Comparison of ENCODE assay signal across 21 cellular contexts in the genomic region with DNA sequence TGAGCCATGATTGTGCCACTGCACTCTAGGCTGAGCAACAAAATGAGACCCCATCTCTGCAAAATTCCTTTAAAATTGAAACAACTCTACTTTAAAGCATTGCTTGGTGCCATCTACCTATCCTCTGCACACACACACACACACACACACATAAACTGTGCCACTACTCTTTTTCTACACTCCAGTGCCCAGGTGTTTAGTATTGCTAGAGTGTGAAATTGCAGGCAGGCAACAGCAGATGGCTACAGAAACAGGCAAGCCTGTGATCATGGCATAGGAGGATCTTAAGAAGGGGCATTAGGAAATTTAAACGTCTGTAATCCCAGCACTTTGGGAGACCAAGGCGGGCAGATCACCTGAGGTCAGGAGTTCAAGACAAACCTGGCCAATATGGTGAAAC. TPM values are rescaled to one million over a fixed set of nuclear protein-coding genes. Genes with fewer than 3 reads are reported as not detected.
DNase-seq lines count a peak whose midpoint lies in the region; ATAC-seq and TF ChIP-seq lines count a peak whose summit lies in the region.
"Had no signal": no experiment of that assay in that cellular context is flagged by ENCODE, and none has a peak within 500 bp of the region (broad histone marks: within the 10 kb centered on the region; RNA-seq: fewer than 3 reads in every experiment).

No MANE protein-coding gene starts in this region.

- peaks cover 11% of the 10 kb centered on the region for H3K36me3 Mint-ChIP-seq in T-helper 17 cell (ENCODE audit: low read depth)
- peaks cover 7% of the 10 kb centered on the region for H3K36me3 Mint-ChIP-seq in stimulated activated memory B cell treated with anti-CD40 and anti-IgM and Interleukin-4, amounts not matched to agents 10 μg/mL and 1 μg/mL and 100 μg/mL, for 72 hours

- H3K27ac Mint-ChIP-seq in T-helper 17 cell: peak overlapping the region; percentile 88
- peak overlapping the region; percentile 41 for H3K27ac Mint-ChIP-seq in stimulated activated memory B cell treated with anti-CD40 and anti-IgM and Interleukin-4, amounts not matched to agents 10 μg/mL and 1 μg/mL and 100 μg/mL, for 72 hours

- TF ChIP-seq CTCF in lower leg skin (IDR thresholded peaks at IDR 0.05): no peak

- no peak for ATAC-seq in T-helper 17 cell
- ATAC-seq in stimulated activated memory B cell treated with anti-CD40 and anti-IgM and Interleukin-4, amounts not matched to agents 10 μg/mL and 1 μg/mL and 100 μg/mL, for 72 hours: no peak

- H3K9me3 ChIP-seq in T-helper 17 cell (ENCODE audit: control insufficient read depth, low read length, poor library complexity, severe bottlenecking): no peaks in the 10 kb centered on the region
- H3K9me3 ChIP-seq: BLaER1, Caco-2, SK-N-SH had no signal

- no peak overlapping the region for H3K4me3 ChIP-seq in lower leg skin (ENCODE audit: low read depth, poor library complexity, severe bottlenecking)
- H3K4me3 ChIP-seq: BLaER1 had no signal

- H3K9me3 Mint-ChIP-seq in stimulated activated memory B cell treated with anti-CD40 and anti-IgM and Interleukin-4, amounts not matched to agents 10 μg/mL and 1 μg/mL and 100 μg/mL, for 72 hours: no peaks in the 10 kb centered on the region
- H3K9me3 Mint-ChIP-seq: CD4-positive, CD25-positive, alpha-beta regulatory T cell had no signal

- intact Hi-C loops in lower leg skin (cut with DNase I; ENCODE audit: low total_unique reads): no loop called here

- DNase-seq in NCI-H524 (lab: John Stamatoyannopoulos, UW): peak; percentile 27 to 71
- DNase-seq in NCI-H524 treated with DMSO at 0.1 percent for 48 hours (lab: John Stamatoyannopoulos, UW): no peak
- DNase-seq in T-helper 17 cell: no peak
- DNase-seq in left kidney (ENCODE audit: low read depth, low spot score): peak; percentile 84
- no peak for DNase-seq in GF-D8 (lab: John Stamatoyannopoulos, UW)
- DNase-seq in lower leg skin (ENCODE audit: low spot score in 2 of 2): no peak
- no peak for DNase-seq in putamen (ENCODE audit: low spot score)
- DNase-seq: Caco-2; CD4-positive, CD25-positive, alpha-beta regulatory T cell; DND-41; NCI-H1048; NCI-H1417; NCI-H1694; NCI-H2029 treated with DMSO at 0.1 percent for 48 hours; NCI-H226; NCI-H526; SK-N-SH; SW 1271 had no signal

- WGBS in lower leg skin, 2 donors: 52 to 54% methylated on average over 2 of the region's 2 CpGs

- H3K4me1 Mint-ChIP-seq in T-helper 17 cell: peaks cover 11% of the 10 kb centered on the region
- H3K4me1 Mint-ChIP-seq in stimulated activated memory B cell treated with anti-CD40 and anti-IgM and Interleukin-4, amounts not matched to agents 10 μg/mL and 1 μg/mL and 100 μg/mL, for 72 hours: peaks cover 5% of the 10 kb centered on the region

- H3K27me3 Mint-ChIP-seq in T-helper 17 cell: no peaks in the 10 kb centered on the region
- no peaks in the 10 kb centered on the region for H3K27me3 Mint-ChIP-seq in stimulated activated memory B cell treated with anti-CD40 and anti-IgM and Interleukin-4, amounts not matched to agents 10 μg/mL and 1 μg/mL and 100 μg/mL, for 72 hours
- H3K27me3 Mint-ChIP-seq: CD4-positive, CD25-positive, alpha-beta regulatory T cell had no signal

- H3K4me3 Mint-ChIP-seq in T-helper 17 cell: no peak overlapping the region
- H3K4me3 Mint-ChIP-seq in stimulated activated memory B cell treated with anti-CD40 and anti-IgM and Interleukin-4, amounts not matched to agents 10 μg/mL and 1 μg/mL and 100 μg/mL, for 72 hours: no peak overlapping the region
- H3K4me3 Mint-ChIP-seq: CD4-positive, CD25-positive, alpha-beta regulatory T cell had no signal

- no peak for TF ChIP-seq POLR2A in lower leg skin (IDR thresholded peaks at IDR 0.05)

RNA-seq across cellular contexts. Expression of a gene that starts 39.0 kb away (rescaled TPM):
- total RNA-seq in T-helper 17 cell (10 to 100 TPM; 53.8 to 62.5 TPM), lower leg skin (1 to 10 TPM in 2 of 4 donors, under 1 TPM in 2; 0.13 to 2.7 (median 0.99) TPM)
- total RNA-seq: A172 had no signal

RNA-seq across cellular contexts. Expression of a gene that starts 56.4 kb away (rescaled TPM):
- total RNA-seq in T-helper 17 cell: 10 to 100 TPM; 13.7 to 16.1 TPM
- total RNA-seq in lower leg skin: 10 to 100 TPM in 3 of 4 donors, 1 to 10 TPM in 1; 8.7 to 36.3 (median 16.7) TPM

Comparison
In these comparisons a context has a peak if more than half of its experiments do, and no peak if none do; other contexts are left out.
1. DNase-seq: peak in NCI-H524 (2 of 2) and left kidney (single experiment); none in NCI-H524 treated with DMSO at 0.1 percent for 48 hours (single experiment), T-helper 17 cell (0 of 3), GF-D8 (single experiment), lower leg skin (0 of 2) and putamen (single experiment).
2. RNA of a gene that starts 39.0 kb away (total RNA-seq): 53.8 to 62.5 TPM in T-helper 17 cell; 0.13 to 2.7 TPM in lower leg skin; every median in the first group is over 10 times any median in the second.